11 cellular contexts compared by ENCODE assay signal in genomic region chr11:11992813-11993212, GRCh38. TPM values are rescaled to one million over a fixed set of nuclear protein-coding genes. Genes with fewer than 3 reads are reported as not detected.
"Had no signal": no experiment of that assay in that cellular context is flagged by ENCODE, and none has a peak within 500 bp of the region (broad histone marks: within the 10 kb centered on the region; RNA-seq: fewer than 3 reads in every experiment).

No MANE protein-coding gene starts in this region.

- DNase-seq: activated CD4-positive, alpha-beta memory T cell treated with anti-CD3 and anti-CD28 coated beads, Interleukin-2, amount 10 ng/mL, durations not matched to agents 7 days and 5 days; activated CD4-positive, alpha-beta T cell treated with anti-CD3 and anti-CD28 coated beads for 4 hours; activated effector memory CD4-positive, alpha-beta T cell treated with Interleukin-2 at 50 U/mL for 16 hours; activated T-cell treated with anti-CD3 and anti-CD28 coated beads, Interleukin-2, amount 50 U/mL, for 4 hours; dermis blood vessel endothelial cell; natural killer cell; T-helper 17 cell; WERI-Rb-1 had no signal

- H3K9me3 ChIP-seq: adrenal gland, neutrophil had no signal

- H3K27ac ChIP-seq: epithelial cell of prostate, neutrophil, WERI-Rb-1 had no signal

- H3K4me3 ChIP-seq: adrenal gland had no signal

- H3K27me3 ChIP-seq: adrenal gland had no signal

- H3K36me3 ChIP-seq: neutrophil, WERI-Rb-1 had no signal

- ATAC-seq: activated T-cell treated with anti-CD3 and anti-CD28 coated beads, Interleukin-2, amount 50 U/mL, for 4 hours; natural killer cell; T-helper 17 cell had no signal

RNA-seq across cellular contexts. Expression of gene DKK3, which starts 15.6 kb away (rescaled TPM):
- total RNA-seq: activated CD4-positive, alpha-beta memory T cell treated with anti-CD3 and anti-CD28 coated beads, Interleukin-2, amount 10 ng/mL, durations not matched to agents 7 days and 5 days had no signal
